In genomic region chr22:40967120-40967760, GRCh38 we compare ENCODE assay signal across 17 cellular contexts.
"Had no signal": no experiment of that assay in that cellular context is flagged by ENCODE, and none has a peak within 500 bp of the region (broad histone marks: within the 10 kb centered on the region; RNA-seq: fewer than 3 reads in every experiment).

No MANE protein-coding gene starts in this region.

- H3K27me3 ChIP-seq: gastrocnemius medialis, right lobe of liver, SJCRH30, spleen, suprapubic skin, upper lobe of left lung had no signal

- H3K27ac Mint-ChIP-seq: activated CD4-positive, alpha-beta T cell treated with anti-CD3 and anti-CD28 coated beads, Interleukin-2, amount 10 ng/mL, durations not matched to agents 7 days and 5 days had no signal

- H3K9me3 Mint-ChIP-seq: activated CD4-positive, alpha-beta T cell treated with anti-CD3 and anti-CD28 coated beads, Interleukin-2, amount 10 ng/mL, durations not matched to agents 7 days and 5 days; activated naive CD4-positive, alpha-beta T cell treated with anti-CD3 and anti-CD28 coated beads, Interleukin-2, amount 50 U/mL, for 24 hours had no signal

- DNase-seq: activated CD4-positive, alpha-beta T cell treated with anti-CD3 and anti-CD28 coated beads, Interleukin-2, amount 10 ng/mL, durations not matched to agents 7 days and 5 days; activated CD8-positive, alpha-beta memory T cell treated with anti-CD3 and anti-CD28 coated beads for 24 hours; anterior cingulate cortex; cerebellar nuclear complex; gastrocnemius medialis; left ventricle myocardium superior; psoas muscle; right lobe of liver; SJCRH30; spleen; stimulated activated CD4-positive, alpha-beta T cell treated with anti-CD3 and anti-CD28 coated beads, Interleukin-2, amount 100 ng/mL, for 24 hours; stimulated activated naive CD8-positive, alpha-beta T cell treated with anti-CD3 and anti-CD28 coated beads, Interleukin-15, Interleukin-2, amounts not matched to agents 100 U/mL and 50 U/mL, for 24 hours; T1000; WERI-Rb-1 had no signal

- H3K4me3 Mint-ChIP-seq: activated CD4-positive, alpha-beta T cell treated with anti-CD3 and anti-CD28 coated beads, Interleukin-2, amount 10 ng/mL, durations not matched to agents 7 days and 5 days; activated naive CD4-positive, alpha-beta T cell treated with anti-CD3 and anti-CD28 coated beads, Interleukin-2, amount 50 U/mL, for 24 hours had no signal

- H3K4me3 ChIP-seq: gastrocnemius medialis, psoas muscle, right lobe of liver, SJCRH30, spleen, suprapubic skin, upper lobe of left lung had no signal

- ATAC-seq: gastrocnemius medialis; psoas muscle; stimulated activated naive CD8-positive, alpha-beta T cell treated with anti-CD3 and anti-CD28 coated beads, Interleukin-15, Interleukin-2, amounts not matched to agents 100 U/mL and 50 U/mL, for 24 hours had no signal

- H3K27ac ChIP-seq: gastrocnemius medialis, right lobe of liver, SJCRH30, suprapubic skin, WERI-Rb-1 had no signal

- H3K27me3 Mint-ChIP-seq: activated CD4-positive, alpha-beta T cell treated with anti-CD3 and anti-CD28 coated beads, Interleukin-2, amount 10 ng/mL, durations not matched to agents 7 days and 5 days; activated naive CD4-positive, alpha-beta T cell treated with anti-CD3 and anti-CD28 coated beads, Interleukin-2, amount 50 U/mL, for 24 hours had no signal
